ENCODE assay signal across 8 cellular contexts in genomic region chrX:19886375-19886774, GRCh38. TPM values are rescaled to one million over a fixed set of nuclear protein-coding genes. Genes with fewer than 3 reads are reported as not detected.
DNase-seq lines count a peak whose midpoint lies in the region; ATAC-seq, FAIRE-seq and TF ChIP-seq lines count a peak whose summit lies in the region.

No MANE protein-coding gene starts in this region.

- H3K36me3 ChIP-seq in SJSA1 (peaks cover 3% of the 10 kb centered on the region; the same call in 1 of the 2 replicates), sigmoid colon (no peaks in the 10 kb centered on the region)

- intact Hi-C loops in sigmoid colon (cut with DNase I): loop anchor here (5.0 kb wide), 3 partner anchors 144 to 514 kb away; no protein-coding TSS in a partner anchor

- H3K4me3 ChIP-seq in SJSA1 (peak overlapping the region; percentile 84), fibroblast of the aortic adventitia (ENCODE audit: low read depth, low read length) (peak overlapping the region; percentile 63), sigmoid colon (peak overlapping the region; percentile 28 to 74 (median 64))

- TF ChIP-seq POLR2A in sigmoid colon (IDR thresholded peaks at IDR 0.05): no peak

- H3K27ac ChIP-seq in SJSA1: no peak overlapping the region
- H3K27ac ChIP-seq in sigmoid colon: peak overlapping the region in 1 of 4 donors; percentile 64

- H3K4me1 ChIP-seq in SJSA1 (replicated peaks): peaks cover 10% of the 10 kb centered on the region
- peaks cover 0 to 15% (median 1%) of the 10 kb centered on the region in 4 donors for H3K4me1 ChIP-seq in sigmoid colon

- no peak for ATAC-seq in HG02981 (IDR thresholded peaks at IDR 0.05; ENCODE audit: unreplicated experiment)
- ATAC-seq in GM18867 (IDR thresholded peaks at IDR 0.05; ENCODE audit: unreplicated experiment): no peak

- TF ChIP-seq EP300 in sigmoid colon (IDR thresholded peaks at IDR 0.05): no peak

- H3K9me3 ChIP-seq in SJSA1 (replicated peaks) (no peaks in the 10 kb centered on the region), sigmoid colon (no peaks in the 10 kb centered on the region)

- WGBS in sigmoid colon, 2 donors: 2% methylated on average over 12 of the region's 12 CpGs

- no peak for DNase-seq in GM19239 (ENCODE audit: insufficient read length, low spot score)
- DNase-seq in SJSA1 (ENCODE audit: low read depth in 1 of 2, low spot score in 2 of 2): no peak
- no peak for DNase-seq in fibroblast of the aortic adventitia (ENCODE audit: low read depth)
- DNase-seq in sigmoid colon: no peak
- DNase-seq in putamen (ENCODE audit: low spot score): no peak
- no peak for DNase-seq in GF-D8 (lab: John Stamatoyannopoulos, UW)

- FAIRE-seq in GM19239 (lab: Jason Lieb, UNC): peak; percentile 35

- TF ChIP-seq CTCF in fibroblast of the aortic adventitia (IDR thresholded peaks at IDR 0.05; ENCODE audit: insufficient read depth, low read length) (no peak), sigmoid colon (IDR thresholded peaks at IDR 0.05) (no peak)

- no peaks in the 10 kb centered on the region for H3K27me3 ChIP-seq in SJSA1 (replicated peaks)
- H3K27me3 ChIP-seq in sigmoid colon: no peaks in the 10 kb centered on the region

RNA-seq across cellular contexts. Expression of gene SH3KBP1, which starts 1.0 kb away (rescaled TPM):
- total RNA-seq in SJSA1 (2014; rRNA removed; shearing (Covaris generic)): 18.0 and 20.4 TPM in 2 replicates
- total RNA-seq in fibroblast of the aortic adventitia (ENCODE audit: low replicate concordance) (43.5 and 53.7 TPM in 2 replicates), sigmoid colon (10 to 100 TPM in 1 of 4 donors, 1 to 10 TPM in 3; 4.6 to 15.2 (median 6.2) TPM)
- 10 to 100 TPM; 38.4 to 44.4 (median 42.6) TPM for polyA plus RNA-seq in sigmoid colon
